10 cellular contexts compared by ENCODE assay signal in the genomic region with DNA sequence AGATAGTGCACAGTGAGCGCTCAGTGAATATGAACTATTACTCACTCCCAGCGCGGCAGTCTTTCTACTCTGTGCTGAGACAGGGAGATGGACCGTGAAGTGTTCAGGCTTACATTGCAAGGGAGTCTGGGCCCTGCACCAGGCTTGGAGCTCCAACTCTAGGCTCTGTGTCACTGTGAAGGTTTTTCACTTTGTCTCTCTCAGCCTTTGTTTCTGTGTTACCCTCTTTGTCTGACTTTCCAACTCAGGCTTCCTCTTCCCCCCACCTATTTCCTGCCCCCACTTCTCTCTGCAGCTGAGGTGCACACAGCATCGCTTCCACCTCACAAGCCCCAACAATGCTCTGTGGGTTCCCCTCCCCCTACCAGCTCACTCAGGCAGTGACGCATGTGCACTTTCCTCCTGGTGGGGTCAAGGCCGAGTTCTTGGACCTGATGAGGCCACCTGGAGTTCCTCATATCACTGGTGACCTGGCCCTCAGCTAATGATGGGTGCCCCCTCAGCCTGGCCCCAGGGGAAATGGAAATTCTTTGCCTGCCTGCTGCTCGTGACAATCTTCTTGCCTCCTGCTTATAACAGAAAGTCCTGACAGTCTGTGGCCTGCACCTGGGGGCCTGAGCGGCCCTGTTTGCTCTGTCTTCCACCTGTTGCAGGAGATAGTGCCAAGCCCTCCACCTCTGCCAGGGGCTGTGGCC. TPM values are rescaled to one million over a fixed set of nuclear protein-coding genes. Genes with fewer than 3 reads are reported as not detected.
DNase-seq lines count a peak whose midpoint lies in the region; ATAC-seq and TF ChIP-seq lines count a peak whose summit lies in the region.
"Had no signal": no experiment of that assay in that cellular context is flagged by ENCODE, and none has a peak within 500 bp of the region (broad histone marks: within the 10 kb centered on the region; RNA-seq: fewer than 3 reads in every experiment).

No MANE protein-coding gene starts in this region.

- no peak for TF ChIP-seq EP300 in transverse colon (IDR thresholded peaks at IDR 0.05; ENCODE audit: low read depth)

- no peaks in the 10 kb centered on the region for H3K9me3 Mint-ChIP-seq in T-helper 1 cell treated with Interleukin-12 subunit alpha and Interleukin-12 subunit beta and Interleukin-4 antibody, amounts not matched to agents 30 μg/mL and 1 μg/mL, for 36 hours
- H3K9me3 Mint-ChIP-seq in naive B cell (no peaks in the 10 kb centered on the region), Calu3 (ENCODE audit: low read depth, unreplicated experiment) (no peaks in the 10 kb centered on the region)

- DNase-seq in astrocyte of the hippocampus (ENCODE audit: low read depth, low spot score) (peak; percentile 26), naive B cell (peak; percentile 92), transverse colon (peak; percentile 79), foreskin melanocyte (no peak), Calu3 (no peak)

- WGBS in transverse colon (ENCODE audit: low coverage in 1 of 2), 2 donors: 54 to 68% methylated on average over 3 to 9 of the region's 9 CpGs

- peaks cover 0 to 25% (median 11%) of the 10 kb centered on the region in 4 donors for H3K4me1 ChIP-seq in transverse colon

- H3K4me3 ChIP-seq in transverse colon: no peak overlapping the region
- H3K4me3 ChIP-seq: SJSA1, thoracic aorta had no signal

- ATAC-seq in GM18867 (IDR thresholded peaks at IDR 0.05; ENCODE audit: unreplicated experiment) (peak; percentile 75), HG03039 (IDR thresholded peaks at IDR 0.05; ENCODE audit: unreplicated experiment) (peak; percentile 35), naive B cell (ENCODE audit: low read depth in 2 of 2) (peak; percentile 87 to 89)

- H3K4me3 Mint-ChIP-seq in T-helper 1 cell treated with Interleukin-12 subunit alpha and Interleukin-12 subunit beta and Interleukin-4 antibody, amounts not matched to agents 30 μg/mL and 1 μg/mL, for 36 hours: peak overlapping the region; percentile 99
- peak overlapping the region; percentile 76 to 92 (median 85) for H3K4me3 Mint-ChIP-seq in naive B cell
- no peak overlapping the region for H3K4me3 Mint-ChIP-seq in Calu3 (ENCODE audit: low read depth, unreplicated experiment)

- BruUV-seq in Calu3 (replicated peaks; lab: Mats Ljungman, UMichigan): no TSS peak

- peak; percentile 40 for TF ChIP-seq POLR2A in transverse colon (IDR thresholded peaks at IDR 0.05)

- peak overlapping the region; percentile 67 to 79 (median 76) for H3K27ac ChIP-seq in transverse colon
- H3K27ac ChIP-seq: SJSA1, thoracic aorta had no signal

- H3K4me1 Mint-ChIP-seq in T-helper 1 cell treated with Interleukin-12 subunit alpha and Interleukin-12 subunit beta and Interleukin-4 antibody, amounts not matched to agents 30 μg/mL and 1 μg/mL, for 36 hours (ENCODE audit: low read depth): peaks cover 49% of the 10 kb centered on the region
- peaks cover 62 to 90% (median 89%) of the 10 kb centered on the region in 3 donors for H3K4me1 Mint-ChIP-seq in naive B cell
- peaks cover 9% of the 10 kb centered on the region for H3K4me1 Mint-ChIP-seq in Calu3 (ENCODE audit: low read depth, unreplicated experiment)

- no peaks in the 10 kb centered on the region for H3K36me3 ChIP-seq in transverse colon
- H3K36me3 ChIP-seq: SJSA1, thoracic aorta had no signal

- CTCF ChIA-PET in Calu3 (lab: Charles Lee): interaction anchor here (0.6 to 1.2 kb wide), 2 partner anchors 9 to 72 kb away, joined by 3 read pairs; no protein-coding TSS in a partner anchor

- no peaks in the 10 kb centered on the region for H3K27me3 ChIP-seq in transverse colon
- H3K27me3 ChIP-seq: SJSA1 had no signal

- no peaks in the 10 kb centered on the region for H3K9me3 ChIP-seq in transverse colon
- H3K9me3 ChIP-seq: SJSA1, thoracic aorta had no signal

- in situ Hi-C loops in transverse colon (cut with MboI; ENCODE audit: low pct_ligation_motif_present in 1 of 4, low pct_unique_long_range_greater_than_20kb in 1 of 4, low sequenced_read_pairs in 3 of 4): no loop called here

- intact Hi-C loops in transverse colon (cut with DNase I; ENCODE audit: low total_unique reads): no loop called here
- intact Hi-C loops in Calu3 (cut with micrococcal nuclease; ENCODE audit: unreplicated experiment): loop anchor here (10.0 kb wide), 1 partner anchor 45 kb away; the partner anchor contains the start of gene HDAC1

- no peaks in the 10 kb centered on the region for H3K27me3 Mint-ChIP-seq in T-helper 1 cell treated with Interleukin-12 subunit alpha and Interleukin-12 subunit beta and Interleukin-4 antibody, amounts not matched to agents 30 μg/mL and 1 μg/mL, for 36 hours (ENCODE audit: low read depth)
- H3K27me3 Mint-ChIP-seq in naive B cell (no peaks in the 10 kb centered on the region), Calu3 (ENCODE audit: unreplicated experiment) (no peaks in the 10 kb centered on the region)

- peak overlapping the region; percentile 98 for H3K27ac Mint-ChIP-seq in T-helper 1 cell treated with Interleukin-12 subunit alpha and Interleukin-12 subunit beta and Interleukin-4 antibody, amounts not matched to agents 30 μg/mL and 1 μg/mL, for 36 hours
- H3K27ac Mint-ChIP-seq in naive B cell (peak overlapping the region; percentile 95 to 99 (median 98)), Calu3 (ENCODE audit: unreplicated experiment) (no peak overlapping the region)

- H3K36me3 Mint-ChIP-seq in T-helper 1 cell treated with Interleukin-12 subunit alpha and Interleukin-12 subunit beta and Interleukin-4 antibody, amounts not matched to agents 30 μg/mL and 1 μg/mL, for 36 hours (ENCODE audit: low read depth): peaks cover 21% of the 10 kb centered on the region
- no peaks in the 10 kb centered on the region for H3K36me3 Mint-ChIP-seq in naive B cell
- H3K36me3 Mint-ChIP-seq in Calu3 (ENCODE audit: insufficient read depth, unreplicated experiment): no peaks in the 10 kb centered on the region

- TF ChIP-seq CTCF in transverse colon (IDR thresholded peaks at IDR 0.05): no peak
- no peak for TF ChIP-seq CTCF in Calu3 (IDR thresholded peaks at IDR 0.05; ENCODE audit: unreplicated experiment)

RNA-seq across cellular contexts. Expression of gene LCK, which starts 1.1 kb away (rescaled TPM):
- 100 to 1,000 TPM in 1 of 6 donors, 10 to 100 TPM in 5; 57.7 to 124 (median 61.1) TPM for polyA plus RNA-seq in naive B cell (ENCODE audit: low read depth in 6 of 6)
- total RNA-seq in transverse colon: 10 to 100 TPM in 1 of 4 donors, 1 to 10 TPM in 2, not detected in 1; 4.5 to 12.3 (median 8.7) TPM
- 0.66 and 0.88 TPM in 2 replicates for total RNA-seq in Calu3 (2022)
- total RNA-seq: SJSA1 had no signal

RNA-seq across cellular contexts. Expression of gene FAM167B, which starts 3.0 kb away (rescaled TPM):
- under 1 TPM in 1 of 6 donors, not detected in 5; 0.42 TPM for polyA plus RNA-seq in naive B cell (ENCODE audit: low read depth in 6 of 6)
- total RNA-seq in transverse colon (1 to 10 TPM in 2 of 4 donors, not detected in 2; 1.1 to 1.5 TPM), Calu3 (2022) (1.5 and 1.8 TPM in 2 replicates)

RNA-seq across cellular contexts. Expression of gene EIF3I, which starts 27.8 kb away (rescaled TPM):
- 100 to 1,000 TPM; 152 to 251 (median 180) TPM for polyA plus RNA-seq in naive B cell (ENCODE audit: low read depth in 6 of 6)
- total RNA-seq in transverse colon (100 to 1,000 TPM in 3 of 4 donors, 10 to 100 TPM in 1; 43.8 to 122 (median 114) TPM), Calu3 (2022) (178 and 186 TPM in 2 replicates)

RNA-seq across cellular contexts. Expression of gene TMEM234, which starts 27.8 kb away (rescaled TPM):
- polyA plus RNA-seq in naive B cell (ENCODE audit: low read depth in 6 of 6): 10 to 100 TPM in 4 of 6 donors, 1 to 10 TPM in 1, not detected in 1; 6.8 to 12.0 (median 10.9) TPM
- total RNA-seq in transverse colon: 100 to 1,000 TPM in 1 of 4 donors, 10 to 100 TPM in 3; 16.5 to 166 (median 22.7) TPM
- total RNA-seq in Calu3 (2022): 31.6 and 35.5 TPM in 2 replicates

RNA-seq across cellular contexts. Expression of gene DCDC2B, which starts 41.1 kb away (rescaled TPM):
- under 1 TPM in 2 of 6 donors, not detected in 4; 0.13 to 0.36 TPM for polyA plus RNA-seq in naive B cell (ENCODE audit: low read depth in 6 of 6)
- total RNA-seq in transverse colon (not detected), Calu3 (2022) (not detected in 2 replicates)
- total RNA-seq: SJSA1, thoracic aorta had no signal

Comparison
In these comparisons a context has a peak if more than half of its experiments do, and no peak if none do; other contexts are left out.
1. ATAC-seq: peak in every context shown above with its lines; median percentile 88 in naive B cell; 75 in GM18867; 35 in HG03039.
2. DNase-seq: peak in astrocyte of the hippocampus (single experiment), naive B cell (single experiment) and transverse colon (single experiment); none in foreskin melanocyte (single experiment) and Calu3 (single experiment).